1 cellular context compared by ENCODE assay signal in the genomic region with DNA sequence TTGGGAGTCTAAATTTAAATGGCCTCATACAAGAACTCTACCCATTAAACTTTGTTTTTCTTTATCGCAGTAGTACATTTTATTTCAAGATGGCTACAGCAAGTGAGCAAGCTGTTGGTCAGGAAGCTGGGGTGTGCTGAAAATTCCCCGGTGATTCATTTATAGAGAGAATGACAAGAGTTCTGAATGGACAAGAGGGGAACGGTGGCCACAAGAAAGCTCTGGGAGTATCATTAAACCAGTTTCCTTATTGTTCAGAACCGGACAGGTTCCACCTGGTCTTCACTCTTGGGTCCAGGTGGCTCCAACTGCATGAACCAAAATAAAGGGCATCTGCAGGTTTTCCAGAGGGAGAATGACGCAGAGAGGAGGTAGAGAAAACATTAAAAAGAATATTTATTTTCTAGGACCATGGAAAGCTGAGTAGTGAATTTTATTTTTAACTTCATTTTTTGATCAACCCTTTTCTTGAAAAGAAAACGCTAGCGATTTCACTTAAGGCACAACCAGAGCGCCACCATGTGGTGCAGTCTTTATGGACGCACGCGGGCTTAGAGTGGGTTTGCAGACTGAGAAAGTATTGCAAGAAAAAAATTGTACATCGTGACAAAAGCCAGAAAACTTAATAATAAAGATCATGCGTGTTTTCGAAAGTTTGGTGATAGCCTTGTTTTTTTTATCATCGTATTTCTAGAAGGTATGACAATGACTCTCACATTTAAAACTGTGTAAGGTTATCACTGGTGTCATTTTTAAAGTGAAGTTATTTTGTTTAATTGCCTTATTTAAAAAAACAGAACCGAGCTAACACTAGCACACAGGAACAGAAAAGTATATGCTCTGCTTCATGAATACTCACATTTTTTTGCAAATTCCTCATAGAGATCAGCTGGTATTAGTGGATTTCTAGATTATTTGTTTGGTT.
TF ChIP-seq lines count a peak whose summit lies in the region.

No MANE protein-coding gene starts in this region.

TF ChIP-seq in GM12878, 131 proteins besides CTCF, POLR2A, EP300 and RAD21 (continued from another document and continues in another):
- 0 out of 2 replicates have a peak, but pooled peaks have one; percentile 65 for TF ChIP-seq MLLT1 (IDR thresholded peaks at IDR 0.05)
- TF ChIP-seq JUND (IDR thresholded peaks at IDR 0.05; ENCODE audit: low read depth, low read length) = peak; percentile 70; the same call in 1 of the 2 replicates
- TF ChIP-seq PAX5 (IDR thresholded peaks at IDR 0.05; ENCODE audit: borderline replicate concordance, low read depth, low read length) = peak; percentile 79
- peak; percentile 98 for TF ChIP-seq FOXM1 (IDR thresholded peaks at IDR 0.05; ENCODE audit: low read depth, low read length)
- TF ChIP-seq MTA2 (IDR thresholded peaks at IDR 0.05; ENCODE audit: low read depth) = peak; percentile 95
- TF ChIP-seq, protein P1, sequence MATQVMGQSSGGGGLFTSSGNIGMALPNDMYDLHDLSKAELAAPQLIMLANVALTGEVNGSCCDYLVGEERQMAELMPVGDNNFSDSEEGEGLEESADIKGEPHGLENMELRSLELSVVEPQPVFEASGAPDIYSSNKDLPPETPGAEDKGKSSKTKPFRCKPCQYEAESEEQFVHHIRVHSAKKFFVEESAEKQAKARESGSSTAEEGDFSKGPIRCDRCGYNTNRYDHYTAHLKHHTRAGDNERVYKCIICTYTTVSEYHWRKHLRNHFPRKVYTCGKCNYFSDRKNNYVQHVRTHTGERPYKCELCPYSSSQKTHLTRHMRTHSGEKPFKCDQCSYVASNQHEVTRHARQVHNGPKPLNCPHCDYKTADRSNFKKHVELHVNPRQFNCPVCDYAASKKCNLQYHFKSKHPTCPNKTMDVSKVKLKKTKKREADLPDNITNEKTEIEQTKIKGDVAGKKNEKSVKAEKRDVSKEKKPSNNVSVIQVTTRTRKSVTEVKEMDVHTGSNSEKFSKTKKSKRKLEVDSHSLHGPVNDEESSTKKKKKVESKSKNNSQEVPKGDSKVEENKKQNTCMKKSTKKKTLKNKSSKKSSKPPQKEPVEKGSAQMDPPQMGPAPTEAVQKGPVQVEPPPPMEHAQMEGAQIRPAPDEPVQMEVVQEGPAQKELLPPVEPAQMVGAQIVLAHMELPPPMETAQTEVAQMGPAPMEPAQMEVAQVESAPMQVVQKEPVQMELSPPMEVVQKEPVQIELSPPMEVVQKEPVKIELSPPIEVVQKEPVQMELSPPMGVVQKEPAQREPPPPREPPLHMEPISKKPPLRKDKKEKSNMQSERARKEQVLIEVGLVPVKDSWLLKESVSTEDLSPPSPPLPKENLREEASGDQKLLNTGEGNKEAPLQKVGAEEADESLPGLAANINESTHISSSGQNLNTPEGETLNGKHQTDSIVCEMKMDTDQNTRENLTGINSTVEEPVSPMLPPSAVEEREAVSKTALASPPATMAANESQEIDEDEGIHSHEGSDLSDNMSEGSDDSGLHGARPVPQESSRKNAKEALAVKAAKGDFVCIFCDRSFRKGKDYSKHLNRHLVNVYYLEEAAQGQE (IDR thresholded peaks at IDR 0.05; ENCODE audit: low read depth, low read length) = peak; percentile 10; the same call in 1 of the 2 replicates
- 0 out of 2 replicates have a peak, but pooled peaks have one; percentile 3 for TF ChIP-seq CBX5 (IDR thresholded peaks at IDR 0.05; ENCODE audit: low read depth)
- peak; percentile 88 to 94 for TF ChIP-seq IKZF2 (IDR thresholded peaks at IDR 0.05)
- TF ChIP-seq RCOR1 (conservative IDR thresholded peaks at IDR 0.05; ENCODE audit: low read depth, low read length) = no peak
- TF ChIP-seq RELB (IDR thresholded peaks at IDR 0.05; ENCODE audit: low read depth) = peak; percentile 90
- peak; percentile 81; the same call in 1 of the 2 replicates for TF ChIP-seq TBL1XR1 (IDR thresholded peaks at IDR 0.05; ENCODE audit: low read depth, low read length)
- TF ChIP-seq RELA (IDR thresholded peaks at IDR 0.05; ENCODE audit: borderline replicate concordance, partially characterized antibody) = peak; percentile 84
- TF ChIP-seq CBX3 (IDR thresholded peaks at IDR 0.05; ENCODE audit: borderline replicate concordance, low read depth) = no peak
- TF ChIP-seq GABPA (IDR thresholded peaks at IDR 0.05; ENCODE audit: low read depth) = peak; percentile 74
- TF ChIP-seq NR2F1 (conservative IDR thresholded peaks at IDR 0.05) = peak; percentile 58
- peak; percentile 99 for TF ChIP-seq TCF7 (IDR thresholded peaks at IDR 0.05; ENCODE audit: borderline replicate concordance)
- TF ChIP-seq CREM (IDR thresholded peaks at IDR 0.05; ENCODE audit: low read depth) = peak; percentile 94
- 0 out of 3 replicates have a peak, but pooled peaks have one; percentile 37 for TF ChIP-seq POU2F2 (IDR thresholded peaks at IDR 0.05; ENCODE audit: borderline replicate concordance, low read depth, low read length)
- peak; percentile 99 for TF ChIP-seq JUNB (IDR thresholded peaks at IDR 0.05)
- TF ChIP-seq, protein P2, sequence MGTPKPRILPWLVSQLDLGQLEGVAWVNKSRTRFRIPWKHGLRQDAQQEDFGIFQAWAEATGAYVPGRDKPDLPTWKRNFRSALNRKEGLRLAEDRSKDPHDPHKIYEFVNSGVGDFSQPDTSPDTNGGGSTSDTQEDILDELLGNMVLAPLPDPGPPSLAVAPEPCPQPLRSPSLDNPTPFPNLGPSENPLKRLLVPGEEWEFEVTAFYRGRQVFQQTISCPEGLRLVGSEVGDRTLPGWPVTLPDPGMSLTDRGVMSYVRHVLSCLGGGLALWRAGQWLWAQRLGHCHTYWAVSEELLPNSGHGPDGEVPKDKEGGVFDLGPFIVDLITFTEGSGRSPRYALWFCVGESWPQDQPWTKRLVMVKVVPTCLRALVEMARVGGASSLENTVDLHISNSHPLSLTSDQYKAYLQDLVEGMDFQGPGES (IDR thresholded peaks at IDR 0.05) = no peak
- TF ChIP-seq, protein P3, sequence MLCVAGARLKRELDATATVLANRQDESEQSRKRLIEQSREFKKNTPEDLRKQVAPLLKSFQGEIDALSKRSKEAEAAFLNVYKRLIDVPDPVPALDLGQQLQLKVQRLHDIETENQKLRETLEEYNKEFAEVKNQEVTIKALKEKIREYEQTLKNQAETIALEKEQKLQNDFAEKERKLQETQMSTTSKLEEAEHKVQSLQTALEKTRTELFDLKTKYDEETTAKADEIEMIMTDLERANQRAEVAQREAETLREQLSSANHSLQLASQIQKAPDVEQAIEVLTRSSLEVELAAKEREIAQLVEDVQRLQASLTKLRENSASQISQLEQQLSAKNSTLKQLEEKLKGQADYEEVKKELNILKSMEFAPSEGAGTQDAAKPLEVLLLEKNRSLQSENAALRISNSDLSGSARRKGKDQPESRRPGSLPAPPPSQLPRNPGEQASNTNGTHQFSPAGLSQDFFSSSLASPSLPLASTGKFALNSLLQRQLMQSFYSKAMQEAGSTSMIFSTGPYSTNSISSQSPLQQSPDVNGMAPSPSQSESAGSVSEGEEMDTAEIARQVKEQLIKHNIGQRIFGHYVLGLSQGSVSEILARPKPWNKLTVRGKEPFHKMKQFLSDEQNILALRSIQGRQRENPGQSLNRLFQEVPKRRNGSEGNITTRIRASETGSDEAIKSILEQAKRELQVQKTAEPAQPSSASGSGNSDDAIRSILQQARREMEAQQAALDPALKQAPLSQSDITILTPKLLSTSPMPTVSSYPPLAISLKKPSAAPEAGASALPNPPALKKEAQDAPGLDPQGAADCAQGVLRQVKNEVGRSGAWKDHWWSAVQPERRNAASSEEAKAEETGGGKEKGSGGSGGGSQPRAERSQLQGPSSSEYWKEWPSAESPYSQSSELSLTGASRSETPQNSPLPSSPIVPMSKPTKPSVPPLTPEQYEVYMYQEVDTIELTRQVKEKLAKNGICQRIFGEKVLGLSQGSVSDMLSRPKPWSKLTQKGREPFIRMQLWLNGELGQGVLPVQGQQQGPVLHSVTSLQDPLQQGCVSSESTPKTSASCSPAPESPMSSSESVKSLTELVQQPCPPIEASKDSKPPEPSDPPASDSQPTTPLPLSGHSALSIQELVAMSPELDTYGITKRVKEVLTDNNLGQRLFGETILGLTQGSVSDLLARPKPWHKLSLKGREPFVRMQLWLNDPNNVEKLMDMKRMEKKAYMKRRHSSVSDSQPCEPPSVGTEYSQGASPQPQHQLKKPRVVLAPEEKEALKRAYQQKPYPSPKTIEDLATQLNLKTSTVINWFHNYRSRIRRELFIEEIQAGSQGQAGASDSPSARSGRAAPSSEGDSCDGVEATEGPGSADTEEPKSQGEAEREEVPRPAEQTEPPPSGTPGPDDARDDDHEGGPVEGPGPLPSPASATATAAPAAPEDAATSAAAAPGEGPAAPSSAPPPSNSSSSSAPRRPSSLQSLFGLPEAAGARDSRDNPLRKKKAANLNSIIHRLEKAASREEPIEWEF (IDR thresholded peaks at IDR 0.05; ENCODE audit: insufficient replicate concordance, low read depth, low read length) = peak; percentile 50
- peak; percentile 95 for TF ChIP-seq DPF2 (IDR thresholded peaks at IDR 0.05)
- TF ChIP-seq SIX5 (IDR thresholded peaks at IDR 0.05; ENCODE audit: low read depth, low read length, severe bottlenecking) = no peak
- peak; percentile 98 for TF ChIP-seq BCL11A (IDR thresholded peaks at IDR 0.05; ENCODE audit: low read depth, low read length)
- TF ChIP-seq IKZF1 (conservative IDR thresholded peaks at IDR 0.05) = peak; percentile 87
- no peak for TF ChIP-seq MYC (IDR thresholded peaks at IDR 0.05; ENCODE audit: insufficient read depth, insufficient read length, insufficient replicate concordance, low read length, severe bottlenecking)
- TF ChIP-seq RUNX3 (IDR thresholded peaks at IDR 0.05; ENCODE audit: low read length) = peak; percentile 98
- peak; percentile 95 for TF ChIP-seq EED (IDR thresholded peaks at IDR 0.05; ENCODE audit: low read depth)
- TF ChIP-seq ZNF687 (IDR thresholded peaks at IDR 0.05) = 0 out of 2 replicates have a peak, but pooled peaks have one; percentile 1
- peak; percentile 63 for TF ChIP-seq BMI1 (IDR thresholded peaks at IDR 0.05; ENCODE audit: borderline replicate concordance)
- TF ChIP-seq GATAD2B (conservative IDR thresholded peaks at IDR 0.05; ENCODE audit: low read depth) = no peak
- TF ChIP-seq CREB1 (IDR thresholded peaks at IDR 0.05; ENCODE audit: low read depth) = peak; percentile 62; the same call in 1 of the 2 replicates
- TF ChIP-seq MEF2A (IDR thresholded peaks at IDR 0.05; ENCODE audit: insufficient read depth, low read depth, low read length) = peak; percentile 55; the same call in 1 of the 2 replicates
- peak; percentile 81 for TF ChIP-seq SMC3 (IDR thresholded peaks at IDR 0.05; ENCODE audit: borderline replicate concordance, low read length)
- peak; percentile 69 to 77; a peak in 3 of 4 replicates for TF ChIP-seq BHLHE40 (IDR thresholded peaks at IDR 0.05; ENCODE audit: borderline replicate concordance in 1 of 2, low read depth in 2 of 2, low read length in 1 of 2)
- TF ChIP-seq STAT3 (IDR thresholded peaks at IDR 0.05; ENCODE audit: low read depth, low read length) = 0 out of 2 replicates have a peak, but pooled peaks have one; percentile 47
- TF ChIP-seq KDM1A (IDR thresholded peaks at IDR 0.05; ENCODE audit: borderline replicate concordance) = no peak
- peak; percentile 85 for TF ChIP-seq YY1 (IDR thresholded peaks at IDR 0.05; ENCODE audit: low read depth, low read length)
- peak; percentile 57 for TF ChIP-seq BACH1 (IDR thresholded peaks at IDR 0.05; ENCODE audit: borderline replicate concordance)
- peak; percentile 73; the same call in 1 of the 2 replicates for TF ChIP-seq PML (IDR thresholded peaks at IDR 0.05; ENCODE audit: low read length)
- no peak for TF ChIP-seq ZNF207 (IDR thresholded peaks at IDR 0.05; ENCODE audit: borderline replicate concordance)
